ENCODE assay signal across 20 cellular contexts in the genomic region with DNA sequence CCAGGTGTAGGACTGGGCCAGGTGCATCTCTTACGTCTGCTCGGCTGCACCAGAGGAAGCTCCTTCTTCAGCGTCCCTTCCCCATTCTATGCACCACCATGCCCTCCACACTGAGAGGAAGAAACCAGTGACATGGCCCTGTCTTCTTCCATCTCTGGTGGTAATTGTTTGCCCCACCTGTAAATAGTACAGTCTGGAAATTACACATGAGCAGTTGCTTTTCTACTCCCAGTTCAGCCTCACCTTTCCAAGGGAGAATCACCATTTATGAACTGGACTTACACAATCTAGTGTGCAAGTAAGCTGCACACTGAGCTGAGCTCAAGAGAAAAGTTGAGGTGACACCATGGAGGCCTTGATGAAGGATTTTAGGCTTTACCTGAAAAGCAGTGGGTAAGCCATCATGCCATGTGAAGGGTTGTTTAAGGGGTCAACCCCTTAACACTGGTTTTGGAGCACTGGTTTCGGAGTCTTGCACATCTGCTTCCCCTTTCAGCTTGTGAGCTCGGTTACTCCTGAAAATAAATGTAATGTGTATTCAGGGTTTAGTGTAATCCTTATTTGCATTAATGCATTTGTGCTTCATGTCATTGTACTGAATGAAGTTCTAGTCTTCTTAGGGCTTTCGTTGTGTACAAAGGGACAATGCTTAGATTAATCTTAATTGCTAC. TPM values are rescaled to one million over a fixed set of nuclear protein-coding genes. Genes with fewer than 3 reads are reported as not detected.
A peak's percentile ranks its signal among the peaks of the same experiment; 100 is the strongest.
DNase-seq lines count a peak whose midpoint lies in the region; ATAC-seq, FAIRE-seq and TF ChIP-seq lines count a peak whose summit lies in the region.
"Had no signal": no experiment of that assay in that cellular context is flagged by ENCODE, and none has a peak within 500 bp of the region (broad histone marks: within the 10 kb centered on the region; RNA-seq: fewer than 3 reads in every experiment).

No MANE protein-coding gene starts in this region.

- H3K4me3 ChIP-seq in Karpas-422 (ENCODE audit: low read length) (peak overlapping the region; percentile 13; the same call in 1 of the 2 replicates), astrocyte (ENCODE audit: insufficient read depth, low read depth, low read length) (no peak overlapping the region), esophagus muscularis mucosa (no peak overlapping the region), left lung (no peak overlapping the region)

- H3K9me3 Mint-ChIP-seq in astrocyte (ENCODE audit: unreplicated experiment): no peaks in the 10 kb centered on the region
- H3K9me3 Mint-ChIP-seq in T-helper 2 cell treated with Interferon-gamma antibody and Interleukin-4, amounts not matched to agents 5 μg/mL and 100 μg/mL, for 36 hours: no peaks in the 10 kb centered on the region

- peaks cover 49% of the 10 kb centered on the region for H3K27me3 Mint-ChIP-seq in astrocyte (ENCODE audit: low read depth, unreplicated experiment)
- H3K27me3 Mint-ChIP-seq in T-helper 2 cell treated with Interferon-gamma antibody and Interleukin-4, amounts not matched to agents 5 μg/mL and 100 μg/mL, for 36 hours (ENCODE audit: low read depth): peaks cover 8% of the 10 kb centered on the region

- H3K27me3 ChIP-seq in Karpas-422 (ENCODE audit: low read length) (no peaks in the 10 kb centered on the region), astrocyte (ENCODE audit: insufficient read depth, low read length) (no peaks in the 10 kb centered on the region), esophagus muscularis mucosa (peaks cover 0 to 26% (median 0%) of the 10 kb centered on the region in 4 donors), left lung (peaks cover 0 to 25% of the 10 kb centered on the region in 2 donors)

- no peaks in the 10 kb centered on the region for H3K36me3 Mint-ChIP-seq in astrocyte (ENCODE audit: low read depth, unreplicated experiment)
- no peaks in the 10 kb centered on the region for H3K36me3 Mint-ChIP-seq in T-helper 2 cell treated with Interferon-gamma antibody and Interleukin-4, amounts not matched to agents 5 μg/mL and 100 μg/mL, for 36 hours (ENCODE audit: low read depth)
- H3K36me3 Mint-ChIP-seq: CD4-positive, alpha-beta memory T cell had no signal

- no peak overlapping the region for H3K27ac Mint-ChIP-seq in astrocyte (ENCODE audit: unreplicated experiment)
- H3K27ac Mint-ChIP-seq in T-helper 2 cell treated with Interferon-gamma antibody and Interleukin-4, amounts not matched to agents 5 μg/mL and 100 μg/mL, for 36 hours: no peak overlapping the region
- H3K27ac Mint-ChIP-seq: CD4-positive, alpha-beta memory T cell had no signal

- H3K4me2 ChIP-seq in Karpas-422 (ENCODE audit: low read depth, low read length, poor library complexity, severe bottlenecking) (peak overlapping the region; percentile 52), astrocyte (ENCODE audit: low read length) (no peak overlapping the region)

- peaks cover 23% of the 10 kb centered on the region for H3K4me1 Mint-ChIP-seq in astrocyte (ENCODE audit: low read depth, unreplicated experiment)
- peaks cover 7% of the 10 kb centered on the region for H3K4me1 Mint-ChIP-seq in T-helper 2 cell treated with Interferon-gamma antibody and Interleukin-4, amounts not matched to agents 5 μg/mL and 100 μg/mL, for 36 hours (ENCODE audit: low read depth)
- H3K4me1 Mint-ChIP-seq: CD4-positive, alpha-beta memory T cell had no signal

- no peaks in the 10 kb centered on the region for H4K20me1 ChIP-seq in Karpas-422 (ENCODE audit: insufficient read depth, low read depth, low read length)
- no peaks in the 10 kb centered on the region for H4K20me1 ChIP-seq in astrocyte (ENCODE audit: insufficient read depth, low read length)

- no peak for ATAC-seq in left lung

- no peaks in the 10 kb centered on the region for H3K9me2 ChIP-seq in Karpas-422 (replicated peaks; ENCODE audit: insufficient read depth, low read length)

- H3K9me3 ChIP-seq in Karpas-422 (ENCODE audit: low read length) (no peaks in the 10 kb centered on the region), astrocyte (ENCODE audit: insufficient read depth, low read depth, low read length) (peaks cover 6% of the 10 kb centered on the region), esophagus muscularis mucosa (no peaks in the 10 kb centered on the region), left lung (no peaks in the 10 kb centered on the region)

- intact Hi-C loops in esophagus muscularis mucosa (cut with DNase I): no loop called here
- intact Hi-C loops in left lung (cut with DNase I): no loop called here

- H3K36me3 ChIP-seq in Karpas-422 (ENCODE audit: insufficient read depth, low read length) (no peaks in the 10 kb centered on the region), astrocyte (ENCODE audit: insufficient read depth, low read length) (no peaks in the 10 kb centered on the region), esophagus muscularis mucosa (no peaks in the 10 kb centered on the region), left lung (no peaks in the 10 kb centered on the region)

- H3K9ac ChIP-seq in Karpas-422 (ENCODE audit: low read length) (no peak overlapping the region), astrocyte (ENCODE audit: low read length) (no peak overlapping the region)

- peaks cover 71% of the 10 kb centered on the region for H3K4me1 ChIP-seq in Karpas-422 (ENCODE audit: low read length)
- H3K4me1 ChIP-seq in astrocyte (ENCODE audit: insufficient read depth, low read length): no peaks in the 10 kb centered on the region
- H3K4me1 ChIP-seq in esophagus muscularis mucosa: no peaks in the 10 kb centered on the region
- H3K4me1 ChIP-seq in left lung: no peaks in the 10 kb centered on the region

- H2AFZ ChIP-seq in Karpas-422 (ENCODE audit: low read length) (no peak overlapping the region), astrocyte (ENCODE audit: low read depth, low read length) (no peak overlapping the region)

- 91% methylated on average over 6 of the region's 6 CpGs for WGBS in esophagus muscularis mucosa

- no peaks in the 10 kb centered on the region for H3K79me2 ChIP-seq in Karpas-422 (ENCODE audit: low read length)
- no peaks in the 10 kb centered on the region for H3K79me2 ChIP-seq in astrocyte (ENCODE audit: insufficient read depth, low read length)

- H3K27ac ChIP-seq in Karpas-422 (ENCODE audit: low read length): peak overlapping the region; percentile 33; the same call in 1 of the 2 replicates
- H3K27ac ChIP-seq in astrocyte (ENCODE audit: low read depth, low read length): no peak overlapping the region
- H3K27ac ChIP-seq in esophagus muscularis mucosa (replicated peaks in 1 of 4): no peak overlapping the region
- no peak overlapping the region for H3K27ac ChIP-seq in left lung

- H3K4me3 Mint-ChIP-seq in astrocyte (ENCODE audit: unreplicated experiment): no peak overlapping the region
- H3K4me3 Mint-ChIP-seq in T-helper 2 cell treated with Interferon-gamma antibody and Interleukin-4, amounts not matched to agents 5 μg/mL and 100 μg/mL, for 36 hours: no peak overlapping the region
- H3K4me3 Mint-ChIP-seq: CD4-positive, alpha-beta memory T cell had no signal

- peak; percentile 52 for FAIRE-seq in astrocyte (lab: Jason Lieb, UNC)
- FAIRE-seq: GM12891, GM18507 had no signal

- peak; percentile 64 for DNase-seq in Karpas-422
- no peak for DNase-seq in astrocyte (ENCODE audit: low read depth)
- peak; percentile 74 for DNase-seq in esophagus muscularis mucosa (ENCODE audit: extremely low spot score)
- DNase-seq in NCI-H1048 (lab: John Stamatoyannopoulos, UW): no peak
- DNase-seq in left lung: no peak
- no peak for DNase-seq in T-helper 2 cell treated with Interferon-gamma antibody and Interleukin-4, amounts not matched to agents 5 μg/mL and 100 μg/mL, for 36 hours (ENCODE audit: low spot score)
- DNase-seq: C1 segment of cervical spinal cord; Calu3; CD4-positive, alpha-beta memory T cell; COR-L47; DMS53; DMS79 treated with DMSO at 0.1 percent for 48 hours; GF-D8; GOT3; H7; HCEC 1CT had no signal

- no peak for TF ChIP-seq POLR2A in esophagus muscularis mucosa (IDR thresholded peaks at IDR 0.05; ENCODE audit: low read depth)

- TF ChIP-seq CTCF in astrocyte (IDR thresholded peaks at IDR 0.05; ENCODE audit: insufficient read depth, low read depth, low read length) (no peak), esophagus muscularis mucosa (IDR thresholded peaks at IDR 0.05) (no peak), left lung (IDR thresholded peaks at IDR 0.05) (no peak)

- no peak for TF ChIP-seq EP300 in esophagus muscularis mucosa (IDR thresholded peaks at IDR 0.05)

RNA-seq across cellular contexts. Expression of gene ZNF536, which starts 22.4 kb away (rescaled TPM):
- 7.0 and 11.6 TPM in 2 replicates for total RNA-seq in Karpas-422 (2014; rRNA removed; shearing (Covaris generic); ENCODE audit: low replicate concordance)
- total RNA-seq in astrocyte: 0.22 and 0.43 TPM in 2 replicates
- total RNA-seq in esophagus muscularis mucosa: 1 to 10 TPM; 2.5 to 7.3 (median 5.6) TPM
- total RNA-seq in left lung: under 1 TPM; 0.50 to 0.89 TPM
- total RNA-seq: A172, Calu3, G401 had no signal

Comparison
In these comparisons a context has a peak if more than half of its experiments do, and no peak if none do; other contexts are left out.
1. DNase-seq: peak in Karpas-422 (single experiment) and esophagus muscularis mucosa (single experiment); none in astrocyte (single experiment), NCI-H1048 (single experiment), left lung (0 of 2) and T-helper 2 cell treated with Interferon-gamma antibody and Interleukin-4, amounts not matched to agents 5 μg/mL and 100 μg/mL, for 36 hours (single experiment).